13 cellular contexts compared by ENCODE assay signal in the genomic region with DNA sequence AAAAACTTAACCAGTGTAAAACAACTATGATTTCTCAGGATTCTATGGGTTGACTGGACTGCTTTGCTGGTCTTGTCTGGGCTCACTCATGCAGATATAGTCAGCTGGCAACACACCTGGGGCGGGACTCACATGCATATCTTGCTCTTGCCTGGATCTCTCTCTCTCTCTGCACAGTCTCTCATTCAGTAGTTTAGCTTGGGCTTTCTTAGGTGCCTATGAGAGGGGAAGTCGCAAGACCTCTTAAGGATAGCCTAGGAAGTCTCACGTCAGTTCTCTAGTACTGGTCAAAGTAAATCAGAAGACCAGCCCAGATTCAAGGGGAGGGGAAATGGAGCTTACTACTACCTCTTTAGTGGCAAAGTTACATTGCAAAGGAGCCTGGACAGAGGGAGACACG. TPM values are rescaled to one million over a fixed set of nuclear protein-coding genes. Genes with fewer than 3 reads are reported as not detected.
DNase-seq lines count a peak whose midpoint lies in the region; ATAC-seq and TF ChIP-seq lines count a peak whose summit lies in the region.
"Had no signal": no experiment of that assay in that cellular context is flagged by ENCODE, and none has a peak within 500 bp of the region (broad histone marks: within the 10 kb centered on the region; RNA-seq: fewer than 3 reads in every experiment).

No MANE protein-coding gene starts in this region.

- in situ Hi-C loops in GM23248 (cut with MboI): no loop called here

- H3K27me3 Mint-ChIP-seq in chondrocyte (ENCODE audit: low read depth): no peaks in the 10 kb centered on the region
- peaks cover 2% of the 10 kb centered on the region for H3K27me3 Mint-ChIP-seq in nephron (ENCODE audit: low read depth)
- H3K27me3 Mint-ChIP-seq in T-helper 17 cell: no peaks in the 10 kb centered on the region
- H3K27me3 Mint-ChIP-seq: activated CD4-positive, alpha-beta T cell treated with anti-CD3 and anti-CD28 coated beads for 36 hours had no signal

- H3K9me3 ChIP-seq in GM23248 (ENCODE audit: low read depth) (no peaks in the 10 kb centered on the region), OCI-LY1 (ENCODE audit: low read length) (no peaks in the 10 kb centered on the region), T-helper 17 cell (ENCODE audit: control insufficient read depth, low read length, poor library complexity, severe bottlenecking) (no peaks in the 10 kb centered on the region), prostate gland (no peaks in the 10 kb centered on the region)
- H3K9me3 ChIP-seq: Peyer's patch, upper lobe of right lung had no signal

- intact Hi-C loops in prostate gland (cut with DNase I): loop anchor here (10.0 kb wide), 3 partner anchors 572 to 662 kb away; partner anchors contain the start of genes ENOPH1, HNRNPD and HNRNPDL

- H2AFZ ChIP-seq in GM23248 (no peak overlapping the region), OCI-LY1 (ENCODE audit: low read length) (no peak overlapping the region)

- H3F3A ChIP-seq in GM23248 (ENCODE audit: insufficient read depth): peaks cover 32% of the 10 kb centered on the region
- no peaks in the 10 kb centered on the region for H3F3A ChIP-seq in OCI-LY1 (ENCODE audit: insufficient read depth, low read length)

- TF ChIP-seq POLR2A in prostate gland (IDR thresholded peaks at IDR 0.05): no peak

- H3K9ac ChIP-seq in GM23248: peak overlapping the region; percentile 90; the same call in 1 of the 2 replicates
- peak overlapping the region; percentile 36; the same call in 1 of the 2 replicates for H3K9ac ChIP-seq in OCI-LY1 (ENCODE audit: low read length)

- 82 to 87% methylated on average over 4 of the region's 4 CpGs for WGBS in GM23248 (ENCODE audit: low coverage in 1 of 2, low lambda C conversion rate in 2 of 2, missing lambda C conversion rate in 2 of 2), 2 experiments
- 77% methylated on average over 4 of the region's 4 CpGs for WGBS in prostate gland

- H3K4me3 ChIP-seq in GM23248 (peak overlapping the region; percentile 92), OCI-LY1 (ENCODE audit: low read depth, low read length, poor library complexity, severe bottlenecking) (peak overlapping the region; percentile 89), prostate gland (no peak overlapping the region)

- H3K9me3 Mint-ChIP-seq in chondrocyte (ENCODE audit: low read depth) (no peaks in the 10 kb centered on the region), nephron (no peaks in the 10 kb centered on the region)

- H3K27me3 ChIP-seq in GM23248 (replicated peaks; ENCODE audit: insufficient read depth) (no peaks in the 10 kb centered on the region), OCI-LY1 (ENCODE audit: insufficient read depth, low read length) (no peaks in the 10 kb centered on the region), prostate gland (replicated peaks; ENCODE audit: insufficient read depth) (no peaks in the 10 kb centered on the region)
- H3K27me3 ChIP-seq: Peyer's patch, upper lobe of right lung had no signal

- peaks cover 24% of the 10 kb centered on the region for H3K4me1 Mint-ChIP-seq in chondrocyte (ENCODE audit: low read depth)
- peaks cover 17% of the 10 kb centered on the region for H3K4me1 Mint-ChIP-seq in nephron
- peaks cover 21% of the 10 kb centered on the region for H3K4me1 Mint-ChIP-seq in T-helper 17 cell

- H3K9me2 ChIP-seq in GM23248 (ENCODE audit: insufficient read depth) (no peaks in the 10 kb centered on the region), OCI-LY1 (ENCODE audit: low read depth, low read length) (no peaks in the 10 kb centered on the region)

- DNase-seq in GM23248 (peak; percentile 6), chondrocyte (ENCODE audit: low spot score) (no peak), T-helper 17 cell (no peak), prostate gland (ENCODE audit: low spot score) (no peak)
- DNase-seq: activated CD4-positive, alpha-beta T cell treated with anti-CD3 and anti-CD28 coated beads for 36 hours; NCI-H2081; Peyer's patch; retina; upper lobe of right lung had no signal

- H3K4me3 Mint-ChIP-seq in chondrocyte (ENCODE audit: unreplicated experiment) (peak overlapping the region; percentile 20), nephron (peak overlapping the region; percentile 96 to 98 (median 97)), T-helper 17 cell (no peak overlapping the region)

- H3K27ac ChIP-seq in GM23248 (no peak overlapping the region), OCI-LY1 (ENCODE audit: low read depth, low read length, poor library complexity, severe bottlenecking) (peak overlapping the region; percentile 36), prostate gland (no peak overlapping the region)
- H3K27ac ChIP-seq: Peyer's patch, upper lobe of right lung had no signal

- no peak overlapping the region for H3K27ac Mint-ChIP-seq in chondrocyte (ENCODE audit: unreplicated experiment)
- H3K27ac Mint-ChIP-seq in nephron: peak overlapping the region; percentile 20 to 95 (median 32)
- no peak overlapping the region for H3K27ac Mint-ChIP-seq in T-helper 17 cell

- peaks cover 21% of the 10 kb centered on the region for H3K4me1 ChIP-seq in GM23248 (ENCODE audit: insufficient read depth)
- H3K4me1 ChIP-seq in OCI-LY1 (ENCODE audit: insufficient read depth, low read length, severe bottlenecking): peaks cover 34% of the 10 kb centered on the region
- H3K4me1 ChIP-seq in prostate gland (replicated peaks): no peaks in the 10 kb centered on the region

- ATAC-seq in T-helper 17 cell (no peak), GM19455 (IDR thresholded peaks at IDR 0.05; ENCODE audit: unreplicated experiment) (no peak), GM18511 (IDR thresholded peaks at IDR 0.05; ENCODE audit: unreplicated experiment) (no peak)
- ATAC-seq: activated CD4-positive, alpha-beta T cell treated with anti-CD3 and anti-CD28 coated beads for 36 hours; upper lobe of right lung had no signal

- H3K36me3 Mint-ChIP-seq in chondrocyte (ENCODE audit: low read depth): no peaks in the 10 kb centered on the region
- H3K36me3 Mint-ChIP-seq in nephron (ENCODE audit: low read depth): peaks cover 5% of the 10 kb centered on the region
- H3K36me3 Mint-ChIP-seq in T-helper 17 cell (ENCODE audit: low read depth): no peaks in the 10 kb centered on the region

- H4K20me1 ChIP-seq in GM23248 (ENCODE audit: insufficient read depth): no peaks in the 10 kb centered on the region
- no peaks in the 10 kb centered on the region for H4K20me1 ChIP-seq in OCI-LY1 (ENCODE audit: insufficient read depth, low read length)

- TF ChIP-seq CTCF in OCI-LY1 (IDR thresholded peaks at IDR 0.05; ENCODE audit: low read length) (no peak), chondrocyte (IDR thresholded peaks at IDR 0.05) (no peak), nephron (IDR thresholded peaks at IDR 0.05; ENCODE audit: unreplicated experiment in 3 of 3) (no peak), prostate gland (IDR thresholded peaks at IDR 0.05) (no peak)

- H3K4me2 ChIP-seq in GM23248 (ENCODE audit: unreplicated experiment): peak overlapping the region; percentile 90
- H3K4me2 ChIP-seq in OCI-LY1 (ENCODE audit: low read length): peak overlapping the region; percentile 95

- H3K79me2 ChIP-seq in GM23248 (ENCODE audit: insufficient read depth) (peaks cover 66% of the 10 kb centered on the region), OCI-LY1 (ENCODE audit: insufficient read depth, low read length) (peaks cover 53% of the 10 kb centered on the region)

- H3K36me3 ChIP-seq in GM23248 (ENCODE audit: low read depth): 0 out of 2 replicates have a peak, but pooled peaks cover under 1% of the 10 kb centered on the region
- H3K36me3 ChIP-seq in OCI-LY1 (ENCODE audit: insufficient read depth, low read length): peaks cover 1% of the 10 kb centered on the region; the same call in 1 of the 2 replicates
- H3K36me3 ChIP-seq in prostate gland: no peaks in the 10 kb centered on the region
- H3K36me3 ChIP-seq: Peyer's patch, upper lobe of right lung had no signal

RNA-seq across cellular contexts. Expression of gene COPS4, which starts 2.0 kb away (rescaled TPM):
- total RNA-seq in GM23248 (2014; rRNA removed; shearing (Covaris generic)): 69.2 and 83.7 TPM in 2 replicates
- polyA plus RNA-seq in GM23248 (2016; fragmentation: Nextera tagmentation; extraction: Ambion mirVana): 67.0 and 74.0 TPM in 2 replicates
- total RNA-seq in chondrocyte: 30.6 to 37.5 TPM (median 31.8 TPM) in 3 replicates
- 10 to 100 TPM; 24.1 to 25.4 TPM for total RNA-seq in T-helper 17 cell
- 10 to 100 TPM; 50.5 to 56.9 TPM for total RNA-seq in prostate gland

RNA-seq across cellular contexts. Expression of gene LIN54, which starts 26.4 kb away (rescaled TPM):
- total RNA-seq in GM23248 (2014; rRNA removed; shearing (Covaris generic)): 10.4 and 13.3 TPM in 2 replicates
- 6.4 and 6.8 TPM in 2 replicates for polyA plus RNA-seq in GM23248 (2016; fragmentation: Nextera tagmentation; extraction: Ambion mirVana)
- total RNA-seq in chondrocyte (12.2 to 13.3 TPM (median 12.3 TPM) in 3 replicates), T-helper 17 cell (10 to 100 TPM; 15.2 to 16.8 TPM), prostate gland (10 to 100 TPM in 1 of 2 donors, 1 to 10 TPM in 1; 9.7 to 13.9 TPM)

Comparison
In these comparisons a context has a peak if more than half of its experiments do, and no peak if none do; other contexts are left out.
1. H3K4me3 ChIP-seq: peak in GM23248 (single experiment) and OCI-LY1 (single experiment); none in prostate gland (0 of 2).
2. H3K27ac Mint-ChIP-seq: peak in nephron (3 of 3); none in chondrocyte (single experiment) and T-helper 17 cell (single experiment).